Comparison of ENCODE assay signal across 33 cellular contexts in the genomic region with DNA sequence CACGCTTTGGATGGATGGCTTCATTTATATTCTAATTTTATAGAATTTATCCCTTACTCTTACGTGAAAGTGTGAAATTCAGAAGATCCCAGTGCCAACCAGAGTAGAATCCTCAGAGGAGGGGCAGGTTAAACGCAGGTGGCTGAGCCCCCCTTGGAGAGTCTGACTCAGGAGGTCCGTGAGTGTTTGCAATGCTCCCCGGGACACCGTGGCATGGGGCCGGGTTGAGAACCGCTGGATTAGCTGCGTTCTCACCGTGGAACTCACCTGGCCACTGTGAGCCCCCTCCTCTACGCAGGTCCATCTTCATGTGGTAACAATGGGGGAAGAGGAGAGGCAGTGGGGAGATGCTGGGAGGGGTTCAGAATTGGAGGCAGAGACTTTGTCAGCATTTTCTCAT.
DNase-seq lines count a peak whose midpoint lies in the region; TF ChIP-seq lines count a peak whose summit lies in the region.
"Had no signal": no experiment of that assay in that cellular context is flagged by ENCODE, and none has a peak within 500 bp of the region (broad histone marks: within the 10 kb centered on the region; RNA-seq: fewer than 3 reads in every experiment).

No MANE protein-coding gene starts in this region.

- H2AK5ac ChIP-seq in neuronal stem cell (ENCODE audit: low read depth, low read length): no peak overlapping the region

- H3K4me3 ChIP-seq in neuronal stem cell (ENCODE audit: low read length in 2 of 2): no peak overlapping the region
- H3K4me3 ChIP-seq: A549; BLaER1; BLaER1 treated with 17β-estradiol and CSF1 and Interleukin-3, amounts not matched to agents 10 nM and 100 nM had no signal

- no peak for DNase-seq in glutamatergic neuron
- DNase-seq in neuronal stem cell (ENCODE audit: low spot score): no peak
- peak; percentile 74 for DNase-seq in osteocyte (ENCODE audit: extremely low spot score, unreplicated experiment)
- DNase-seq in NCI-H2171 treated with DMSO at 0.1 percent for 48 hours (lab: John Stamatoyannopoulos, UW): no peak
- no peak for DNase-seq in DMS 273 (lab: John Stamatoyannopoulos, UW; ENCODE audit: unreplicated experiment)
- DNase-seq in progenitor cell of endocrine pancreas (ENCODE audit: low spot score, unreplicated experiment): no peak
- DNase-seq: 8988T; ACHN; AML-193; BE2C; C1 segment of cervical spinal cord; Caco-2; Calu3; CD4-positive, alpha-beta memory T cell; CD4-positive, alpha-beta T cell; CD4-positive, CD25-positive, alpha-beta regulatory T cell; CD8-positive, alpha-beta memory T cell; CD8-positive, alpha-beta T cell; COR-L47; DMS 273 treated with DMSO at 0.1 percent for 48 hours; DMS153; DMS53; DMS79; DMS79 treated with DMSO at 0.1 percent for 48 hours; DND-41; EL had no signal

- no peak overlapping the region for H2AFZ ChIP-seq in neuronal stem cell (ENCODE audit: low read length)

- H3K27me3 Mint-ChIP-seq in glutamatergic neuron (ENCODE audit: unreplicated experiment) (no peaks in the 10 kb centered on the region), osteocyte (ENCODE audit: unreplicated experiment) (no peaks in the 10 kb centered on the region), progenitor cell of endocrine pancreas (peaks cover 14% of the 10 kb centered on the region)
- H3K27me3 Mint-ChIP-seq: B cell; CD4-positive, alpha-beta memory T cell; CD8-positive, alpha-beta memory T cell had no signal

- no peak overlapping the region for H4K8ac ChIP-seq in neuronal stem cell (ENCODE audit: low read depth, low read length)

- H3K9ac ChIP-seq in neuronal stem cell (ENCODE audit: low read depth, low read length, poor library complexity): no peak overlapping the region
- H3K9ac ChIP-seq: BLaER1; BLaER1 treated with 17β-estradiol and CSF1 and Interleukin-3, amounts not matched to agents 10 nM and 100 nM had no signal

- H2BK15ac ChIP-seq in neuronal stem cell (ENCODE audit: low read length): no peak overlapping the region

- H3K4me2 ChIP-seq in neuronal stem cell (ENCODE audit: insufficient read depth, low read length, poor library complexity, severe bottlenecking): no peak overlapping the region
- H3K4me2 ChIP-seq: A549; BLaER1; BLaER1 treated with 17β-estradiol and CSF1 and Interleukin-3, amounts not matched to agents 10 nM and 100 nM had no signal

- H3K79me1 ChIP-seq in neuronal stem cell (ENCODE audit: low read depth, low read length): no peaks in the 10 kb centered on the region

- H3K18ac ChIP-seq in neuronal stem cell (ENCODE audit: low read length): peak overlapping the region; percentile 24

- no peak overlapping the region for H3K14ac ChIP-seq in neuronal stem cell (ENCODE audit: low read length)

- H3K27ac Mint-ChIP-seq in glutamatergic neuron (ENCODE audit: unreplicated experiment): peak overlapping the region; percentile 33
- no peak overlapping the region for H3K27ac Mint-ChIP-seq in osteocyte (ENCODE audit: unreplicated experiment)
- no peak overlapping the region for H3K27ac Mint-ChIP-seq in progenitor cell of endocrine pancreas
- H3K27ac Mint-ChIP-seq: B cell; CD4-positive, alpha-beta memory T cell; CD4-positive, alpha-beta T cell; CD4-positive, CD25-positive, alpha-beta regulatory T cell; CD8-positive, alpha-beta memory T cell; CD8-positive, alpha-beta T cell had no signal

- H3K4ac ChIP-seq in neuronal stem cell (ENCODE audit: low read length): no peak overlapping the region

- no peak overlapping the region for H3K23ac ChIP-seq in neuronal stem cell (ENCODE audit: low read depth, low read length, poor library complexity)

- H4K91ac ChIP-seq in neuronal stem cell (ENCODE audit: low read depth, low read length, poor library complexity): no peak overlapping the region

- H3K9me3 ChIP-seq in neuronal stem cell (replicated peaks in 1 of 2; ENCODE audit: control insufficient read depth in 2 of 2, insufficient read depth in 1 of 2, low read depth in 1 of 2, low read length in 2 of 2): no peaks in the 10 kb centered on the region
- H3K9me3 ChIP-seq: A549, BE2C, BLaER1, Caco-2 had no signal

- H3K27ac ChIP-seq in neuronal stem cell (replicated peaks; ENCODE audit: low read length): no peak overlapping the region
- H3K27ac ChIP-seq: 22Rv1; A549; BLaER1; BLaER1 treated with 17β-estradiol and CSF1 and Interleukin-3, amounts not matched to agents 10 nM and 100 nM; C4-2B had no signal

- TF ChIP-seq CTCF in glutamatergic neuron (IDR thresholded peaks at IDR 0.05; ENCODE audit: partially characterized antibody, unreplicated experiment): no peak
- no peak for TF ChIP-seq CTCF in osteocyte (IDR thresholded peaks at IDR 0.05)
- no peak for TF ChIP-seq CTCF in progenitor cell of endocrine pancreas (IDR thresholded peaks at IDR 0.05; ENCODE audit: unreplicated experiment)

- H3K4me3 Mint-ChIP-seq in glutamatergic neuron (ENCODE audit: unreplicated experiment) (no peak overlapping the region), osteocyte (ENCODE audit: unreplicated experiment) (no peak overlapping the region), progenitor cell of endocrine pancreas (ENCODE audit: low read depth) (no peak overlapping the region)
- H3K4me3 Mint-ChIP-seq: B cell; CD14-positive monocyte; CD4-positive, alpha-beta memory T cell; CD4-positive, alpha-beta T cell; CD4-positive, CD25-positive, alpha-beta regulatory T cell; CD8-positive, alpha-beta memory T cell; CD8-positive, alpha-beta T cell had no signal

- H2BK120ac ChIP-seq in neuronal stem cell (ENCODE audit: low read depth, low read length): no peak overlapping the region

- no peaks in the 10 kb centered on the region for H3K36me3 ChIP-seq in neuronal stem cell (replicated peaks in 1 of 2; ENCODE audit: control insufficient read depth in 2 of 2, insufficient read depth in 2 of 2, low read length in 2 of 2)
- H3K36me3 ChIP-seq: BE2C; BLaER1; BLaER1 treated with 17β-estradiol and CSF1 and Interleukin-3, amounts not matched to agents 10 nM and 100 nM had no signal

- no peak overlapping the region for H2BK12ac ChIP-seq in neuronal stem cell (ENCODE audit: low read length)

- H3K4me1 ChIP-seq in neuronal stem cell (ENCODE audit: control insufficient read depth in 2 of 2, insufficient read depth in 1 of 2, low read depth in 1 of 2, low read length in 2 of 2): no peaks in the 10 kb centered on the region
- H3K4me1 ChIP-seq: A549, BE2C, Caco-2 had no signal

- H3K4me1 Mint-ChIP-seq in glutamatergic neuron (ENCODE audit: low read depth, unreplicated experiment): no peaks in the 10 kb centered on the region
- no peaks in the 10 kb centered on the region for H3K4me1 Mint-ChIP-seq in osteocyte (ENCODE audit: unreplicated experiment)
- no peaks in the 10 kb centered on the region for H3K4me1 Mint-ChIP-seq in progenitor cell of endocrine pancreas (ENCODE audit: low read depth)
- H3K4me1 Mint-ChIP-seq: B cell; CD14-positive monocyte; CD4-positive, alpha-beta memory T cell; CD4-positive, CD25-positive, alpha-beta regulatory T cell; CD8-positive, alpha-beta memory T cell had no signal

- H3K9me3 Mint-ChIP-seq in glutamatergic neuron (ENCODE audit: unreplicated experiment) (no peaks in the 10 kb centered on the region), osteocyte (ENCODE audit: unreplicated experiment) (peaks cover 29% of the 10 kb centered on the region), progenitor cell of endocrine pancreas (ENCODE audit: low read depth) (no peaks in the 10 kb centered on the region)
- H3K9me3 Mint-ChIP-seq: CD4-positive, alpha-beta memory T cell; CD8-positive, alpha-beta T cell had no signal

- H3K27me3 ChIP-seq in neuronal stem cell (ENCODE audit: control insufficient read depth in 3 of 3, insufficient read depth in 3 of 3, low read depth in 1 of 3, low read length in 3 of 3): no peaks in the 10 kb centered on the region
- H3K27me3 ChIP-seq: BE2C; BLaER1; BLaER1 treated with 17β-estradiol and CSF1 and Interleukin-3, amounts not matched to agents 10 nM and 100 nM had no signal

- no peak overlapping the region for H2BK5ac ChIP-seq in neuronal stem cell (ENCODE audit: low read length)

- no CpG with 5 or more reads among the region's 11 CpGs for whole genome bisulfite sequencing in neuronal stem cell (ENCODE audit: extremely low coverage in 2 of 2, insufficient read length in 2 of 2, insufficient replicate concordance in 1 of 2), 2 donors

- H3K36me3 Mint-ChIP-seq in glutamatergic neuron (ENCODE audit: unreplicated experiment) (no peaks in the 10 kb centered on the region), osteocyte (ENCODE audit: unreplicated experiment) (no peaks in the 10 kb centered on the region), progenitor cell of endocrine pancreas (ENCODE audit: insufficient read depth) (no peaks in the 10 kb centered on the region)
- H3K36me3 Mint-ChIP-seq: CD14-positive monocyte; CD4-positive, alpha-beta memory T cell; CD4-positive, CD25-positive, alpha-beta regulatory T cell; CD8-positive, alpha-beta memory T cell; CD8-positive, alpha-beta T cell had no signal
